ENCODE assay signal across 1 cellular context in the genomic region with DNA sequence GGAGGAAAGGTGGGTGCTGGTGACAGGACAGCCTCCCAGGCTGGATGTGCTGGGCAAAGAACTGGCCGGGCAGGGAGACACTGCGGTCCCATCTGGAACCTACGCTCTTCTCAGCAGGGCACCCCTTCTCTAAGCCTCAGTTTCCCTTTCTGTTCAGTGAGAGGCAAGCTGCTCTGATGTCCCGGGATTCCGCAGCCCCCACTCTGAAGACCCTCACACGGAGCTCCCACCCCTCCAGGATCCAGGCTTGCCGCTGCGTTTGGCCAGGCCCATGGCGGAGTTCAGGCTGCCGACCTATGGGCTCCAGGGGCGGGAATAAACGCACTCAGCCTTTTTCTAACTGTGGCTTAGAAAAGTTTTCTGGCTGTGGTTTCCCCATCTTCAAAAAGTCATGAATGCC.
TF ChIP-seq lines count a peak whose summit lies in the region.

No MANE protein-coding gene starts in this region.

TF ChIP-seq in IMR-90, 13 proteins besides CTCF, POLR2A, EP300 and RAD21:
- TF ChIP-seq, protein P1, sequence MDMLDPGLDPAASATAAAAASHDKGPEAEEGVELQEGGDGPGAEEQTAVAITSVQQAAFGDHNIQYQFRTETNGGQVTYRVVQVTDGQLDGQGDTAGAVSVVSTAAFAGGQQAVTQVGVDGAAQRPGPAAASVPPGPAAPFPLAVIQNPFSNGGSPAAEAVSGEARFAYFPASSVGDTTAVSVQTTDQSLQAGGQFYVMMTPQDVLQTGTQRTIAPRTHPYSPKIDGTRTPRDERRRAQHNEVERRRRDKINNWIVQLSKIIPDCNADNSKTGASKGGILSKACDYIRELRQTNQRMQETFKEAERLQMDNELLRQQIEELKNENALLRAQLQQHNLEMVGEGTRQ (IDR thresholded peaks at IDR 0.05; ENCODE audit: low read depth, low read length), result no peak
- TF ChIP-seq ELK1 (IDR thresholded peaks at IDR 0.05; ENCODE audit: borderline replicate concordance, low read depth, low read length) (no peak), MXI1 (IDR thresholded peaks at IDR 0.05; ENCODE audit: borderline replicate concordance, low read depth, low read length) (no peak), BHLHE40 (IDR thresholded peaks at IDR 0.05; ENCODE audit: low read depth, low read length) (no peak)
